11 cellular contexts compared by ENCODE assay signal in genomic region chr19:709965-710714, GRCh38. TPM values are rescaled to one million over a fixed set of nuclear protein-coding genes. Genes with fewer than 3 reads are reported as not detected.
DNase-seq lines count a peak whose midpoint lies in the region; ATAC-seq and TF ChIP-seq lines count a peak whose summit lies in the region.
"Had no signal": no experiment of that assay in that cellular context is flagged by ENCODE, and none has a peak within 500 bp of the region (broad histone marks: within the 10 kb centered on the region; RNA-seq: fewer than 3 reads in every experiment).

No MANE protein-coding gene starts in this region.

- H3K4me3 ChIP-seq in adrenal gland: peak overlapping the region in 2 of 4 donors; percentile 59 to 87
- H3K4me3 ChIP-seq in neural cell (ENCODE audit: low read length): peak overlapping the region; percentile 90

- no peak overlapping the region for H3K27ac Mint-ChIP-seq in type B pancreatic cell
- H3K27ac Mint-ChIP-seq: T-cell had no signal

- H4K20me1 ChIP-seq in neural cell (ENCODE audit: insufficient read depth): no peaks in the 10 kb centered on the region

- no peaks in the 10 kb centered on the region for H3K27me3 Mint-ChIP-seq in type B pancreatic cell

- peak overlapping the region; percentile 83 for H3K9ac ChIP-seq in neural cell (ENCODE audit: low read length)

- CTCF ChIA-PET in HEK293T (lab: Yijun Ruan, JAX): no interaction called here

- TF ChIP-seq CTCF in adrenal gland (IDR thresholded peaks at IDR 0.05) (no peak), neural cell (IDR thresholded peaks at IDR 0.05; ENCODE audit: poor library complexity, severe bottlenecking) (no peak), type B pancreatic cell (conservative IDR thresholded peaks at IDR 0.05) (no peak)

- DNase-seq in adrenal gland (no peak), Right ventricle myocardium superior (peak; percentile 77), type B pancreatic cell (ENCODE audit: extremely low spot score, unreplicated experiment) (no peak), HEK293T (ENCODE audit: extremely low spot score) (no peak), GDM1 (lab: John Stamatoyannopoulos, UW) (no peak)
- DNase-seq: NCI-H2029, small intestine, T-cell had no signal

- TF ChIP-seq EP300 in neural cell (conservative IDR thresholded peaks at IDR 0.05; ENCODE audit: poor library complexity, severe bottlenecking): no peak

- ATAC-seq in Right ventricle myocardium superior (ENCODE audit: poor library complexity) (peak; percentile 70), HG03108 (IDR thresholded peaks at IDR 0.05; ENCODE audit: unreplicated experiment) (no peak)

- H3K36me3 ChIP-seq in adrenal gland (replicated peaks in 1 of 2) (no peaks in the 10 kb centered on the region), neural cell (ENCODE audit: insufficient read depth, low read length) (no peaks in the 10 kb centered on the region)

- H3K36me3 Mint-ChIP-seq in type B pancreatic cell: no peaks in the 10 kb centered on the region
- H3K36me3 Mint-ChIP-seq: T-cell had no signal

- H3K4me1 ChIP-seq in adrenal gland (replicated peaks in 1 of 2): peaks cover 0 to 4% of the 10 kb centered on the region in 2 donors

- H3K9me3 ChIP-seq in adrenal gland (replicated peaks in 1 of 3) (no peaks in the 10 kb centered on the region), neural cell (ENCODE audit: low read length) (no peaks in the 10 kb centered on the region)

- POLR2A ChIA-PET in HEK293T (lab: Yijun Ruan, JAX): interaction anchor here (1.2 kb wide), 1 partner anchor 33 kb away, joined by 3 read pairs; no protein-coding TSS in a partner anchor

- H3K27ac ChIP-seq in adrenal gland (peak overlapping the region in 4 of 5 donors; percentile 17 to 85 (median 70)), neural cell (ENCODE audit: low read length) (peak overlapping the region; percentile 63)
- H3K27ac ChIP-seq: epithelial cell of prostate had no signal

- H3K4me2 ChIP-seq in neural cell (ENCODE audit: low read length): peak overlapping the region; percentile 62

- H3F3A ChIP-seq in neural cell (ENCODE audit: insufficient read depth, low read length, poor library complexity, severe bottlenecking): no peaks in the 10 kb centered on the region

- H3K4me1 Mint-ChIP-seq in type B pancreatic cell (ENCODE audit: unreplicated experiment): peaks cover 10% of the 10 kb centered on the region

- H3K9me3 Mint-ChIP-seq in type B pancreatic cell: no peaks in the 10 kb centered on the region

- H3K27me3 ChIP-seq in adrenal gland (no peaks in the 10 kb centered on the region), neural cell (ENCODE audit: insufficient read depth, low read depth, low read length) (no peaks in the 10 kb centered on the region)

- H3K4me3 Mint-ChIP-seq in type B pancreatic cell: peak overlapping the region; percentile 74

- 34 to 80% (median 42%) methylated on average over 4 to 32 of the region's 32 CpGs for WGBS in adrenal gland, 4 donors

- intact Hi-C loops in adrenal gland (cut with DNase I): no loop called here
- intact Hi-C loops in Right ventricle myocardium superior (cut with DNase I): no loop called here

- no peaks in the 10 kb centered on the region for H3K9me2 ChIP-seq in neural cell (ENCODE audit: insufficient read depth, low read length)

- no peak for TF ChIP-seq POLR2A in adrenal gland (IDR thresholded peaks at IDR 0.05)

- H2AFZ ChIP-seq in neural cell (ENCODE audit: low read depth, low read length): no peak overlapping the region

- TF ChIP-seq RAD21 in neural cell (conservative IDR thresholded peaks at IDR 0.05): no peak

- peaks cover 58% of the 10 kb centered on the region for H3K79me2 ChIP-seq in neural cell (replicated peaks; ENCODE audit: insufficient read depth, low read length)

TF ChIP-seq in neural cell, 6 proteins besides CTCF, POLR2A, EP300 and RAD21 (continues in another document):
- TF ChIP-seq MXI1 (conservative IDR thresholded peaks at IDR 0.05; ENCODE audit: poor library complexity, severe bottlenecking) (no peak), SMC3 (conservative IDR thresholded peaks at IDR 0.05; ENCODE audit: poor library complexity) (no peak), POLR2AphosphoS5 (IDR thresholded peaks at IDR 0.05) (no peak), REST (IDR thresholded peaks at IDR 0.05; ENCODE audit: borderline replicate concordance) (no peak)

TF ChIP-seq in HEK293T, 16 proteins besides CTCF, POLR2A, EP300 and RAD21:
- TF ChIP-seq SP1 (IDR thresholded peaks at IDR 0.05) (no peak), L3MBTL2 (conservative IDR thresholded peaks at IDR 0.05) (no peak), ZNF384 (IDR thresholded peaks at IDR 0.05) (no peak), HDGF (IDR thresholded peaks at IDR 0.05; ENCODE audit: borderline replicate concordance) (no peak), NFRKB (IDR thresholded peaks at IDR 0.05) (no peak), CTBP1 (IDR thresholded peaks at IDR 0.05; ENCODE audit: borderline replicate concordance) (no peak), ELF4 (IDR thresholded peaks at IDR 0.05) (no peak), FOXA1 (IDR thresholded peaks at IDR 0.05) (no peak), BHLHE40 (IDR thresholded peaks at IDR 0.05; ENCODE audit: borderline replicate concordance) (no peak), ARNT (IDR thresholded peaks at IDR 0.05) (no peak)
TF ChIP-seq in HEK293T: peak in this region for 0.

RNA-seq across cellular contexts. Expression of gene PALM, which starts 1.4 kb away (rescaled TPM):
- total RNA-seq in adrenal gland (10 to 100 TPM; 27.2 to 63.3 (median 50.8) TPM), Right ventricle myocardium superior (32.9 TPM), type B pancreatic cell (ENCODE audit: low replicate concordance) (63.3 and 64.1 TPM in 2 replicates)
- polyA plus RNA-seq in adrenal gland (10 to 100 TPM in 2 of 3 donors, 1 to 10 TPM in 1; 3.9 to 72.2 (median 49.7) TPM), neural cell (74.8 and 87.3 TPM in 2 replicates)
- 141 and 155 TPM in 2 replicates for polyA minus RNA-seq in neural cell

RNA-seq across cellular contexts. Expression of gene PRSS57, which starts 14.9 kb away (rescaled TPM):
- total RNA-seq in adrenal gland (under 1 TPM in 1 of 8 donors, not detected in 7; 0.51 TPM), Right ventricle myocardium superior (not detected), type B pancreatic cell (ENCODE audit: low replicate concordance) (not detected in 2 replicates)
- polyA plus RNA-seq in adrenal gland (under 1 TPM in 1 of 3 donors, not detected in 2; 0.13 TPM), neural cell (not detected in 2 replicates)
- polyA minus RNA-seq in neural cell: not detected in 2 replicates
- polyA plus RNA-seq: small intestine had no signal

RNA-seq across cellular contexts. Expression of gene FSTL3, which starts 33.9 kb away (rescaled TPM):
- total RNA-seq in adrenal gland (100 to 1,000 TPM in 7 of 8 donors, 10 to 100 TPM in 1; 87.4 to 464 (median 176) TPM), Right ventricle myocardium superior (27.4 TPM), type B pancreatic cell (ENCODE audit: low replicate concordance) (9.3 and 11.0 TPM in 2 replicates)
- polyA plus RNA-seq in adrenal gland (100 to 1,000 TPM; 119 to 405 (median 225) TPM), neural cell (3.1 and 6.6 TPM in 2 replicates)
- polyA minus RNA-seq in neural cell: 5.0 and 6.6 TPM in 2 replicates

RNA-seq across cellular contexts. Expression of gene MISP, which starts 40.8 kb away (rescaled TPM):
- total RNA-seq in adrenal gland: under 1 TPM in 3 of 8 donors, not detected in 5; 0.11 to 0.43 (median 0.18) TPM
- polyA plus RNA-seq in adrenal gland: under 1 TPM in 2 of 3 donors, not detected in 1; 0.08 to 0.10 TPM
- total RNA-seq in Right ventricle myocardium superior: not detected
- 0.24 and 0.98 TPM in 2 replicates for polyA plus RNA-seq in neural cell
- polyA minus RNA-seq in neural cell: 0.97 and 1.2 TPM in 2 replicates
- 9.4 and 20.8 TPM in 2 replicates for total RNA-seq in type B pancreatic cell (ENCODE audit: low replicate concordance)

RNA-seq across cellular contexts. Expression of gene RNF126, which starts 47.1 kb away (rescaled TPM):
- 10 to 100 TPM; 28.4 to 76.4 (median 43.1) TPM for total RNA-seq in adrenal gland
- polyA plus RNA-seq in adrenal gland: 10 to 100 TPM in 2 of 3 donors, 1 to 10 TPM in 1; 9.3 to 53.5 (median 51.6) TPM
- total RNA-seq in Right ventricle myocardium superior: 21.2 TPM
- 33.7 and 44.8 TPM in 2 replicates for polyA plus RNA-seq in neural cell
- polyA minus RNA-seq in neural cell: 29.2 and 31.7 TPM in 2 replicates
- 38.1 and 41.3 TPM in 2 replicates for total RNA-seq in type B pancreatic cell (ENCODE audit: low replicate concordance)
